ENCODE assay signal across 10 cellular contexts in the genomic region with DNA sequence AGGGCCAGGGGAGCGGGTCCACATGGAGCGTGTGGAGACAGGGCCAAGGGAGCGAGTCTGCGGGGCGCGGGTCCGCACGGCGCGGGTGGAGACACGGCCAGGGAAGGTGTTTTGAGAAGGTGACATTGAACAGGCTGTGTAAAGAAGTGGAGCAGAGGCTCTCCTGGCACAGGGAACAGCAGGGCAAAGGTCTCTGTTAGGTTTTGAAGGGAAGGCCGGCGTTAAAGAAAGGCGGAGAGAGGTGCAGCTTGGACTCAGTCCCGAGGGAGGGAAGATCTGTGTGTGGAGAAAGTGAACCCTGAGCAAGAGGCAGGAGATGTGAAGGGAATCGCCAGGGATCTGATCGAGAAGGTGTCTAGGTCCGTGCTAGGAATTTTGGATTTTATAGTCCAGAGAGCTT. TPM values are rescaled to one million over a fixed set of nuclear protein-coding genes. Genes with fewer than 3 reads are reported as not detected.
A peak's percentile ranks its signal among the peaks of the same experiment; 100 is the strongest.
DNase-seq lines count a peak whose midpoint lies in the region; ATAC-seq, FAIRE-seq and TF ChIP-seq lines count a peak whose summit lies in the region.
"Had no signal": no experiment of that assay in that cellular context is flagged by ENCODE, and none has a peak within 500 bp of the region (broad histone marks: within the 10 kb centered on the region; RNA-seq: fewer than 3 reads in every experiment).

No MANE protein-coding gene starts in this region.

- H3K4me3 ChIP-seq in iPS-15b (ENCODE audit: low read depth, low read length), result peak overlapping the region; percentile 18
- peak overlapping the region in 1 of 2 donors; percentile 58 for H3K4me3 ChIP-seq in small intestine (ENCODE audit: low read depth in 1 of 2, low read length in 2 of 2)
- peak overlapping the region in 1 of 4 donors; percentile 12 for H3K4me3 ChIP-seq in esophagus squamous epithelium

- intact Hi-C loops in esophagus squamous epithelium (cut with DNase I), result no loop called here

- no peak for ATAC-seq in activated T-cell treated with anti-CD3 and anti-CD28 coated beads, Interleukin-2, amount 50 U/mL, for 72 hours (replicated peaks in 1 of 2)
- no peak for ATAC-seq in T-helper 17 cell
- ATAC-seq: gastrocnemius medialis had no signal

- H3K27ac ChIP-seq in small intestine (ENCODE audit: low read depth in 1 of 2, low read length in 1 of 2) (peak overlapping the region; percentile 85 to 87), esophagus squamous epithelium (no peak overlapping the region), substantia nigra (ENCODE audit: low read depth, low read length, poor library complexity, severe bottlenecking) (no peak overlapping the region)
- H3K27ac ChIP-seq: gastrocnemius medialis had no signal

- H3K27me3 ChIP-seq in iPS-15b (ENCODE audit: control insufficient read depth, insufficient read depth, low read length) (peaks cover 11% of the 10 kb centered on the region), small intestine (ENCODE audit: control insufficient read depth in 2 of 2, insufficient read depth in 2 of 2, low read length in 2 of 2) (no peaks in the 10 kb centered on the region), esophagus squamous epithelium (no peaks in the 10 kb centered on the region)
- H3K27me3 ChIP-seq: gastrocnemius medialis had no signal

- no peaks in the 10 kb centered on the region for H3K9me3 Mint-ChIP-seq in activated T-cell treated with anti-CD3 and anti-CD28 coated beads, Interleukin-2, amount 50 U/mL, for 72 hours

- no peak for TF ChIP-seq POLR2A in esophagus squamous epithelium (IDR thresholded peaks at IDR 0.05)

- no peaks in the 10 kb centered on the region for H3K27me3 Mint-ChIP-seq in activated T-cell treated with anti-CD3 and anti-CD28 coated beads, Interleukin-2, amount 50 U/mL, for 72 hours (ENCODE audit: low read depth)
- H3K27me3 Mint-ChIP-seq in T-helper 17 cell, result no peaks in the 10 kb centered on the region

- 16 to 67% (median 41%) methylated on average over 18 of the region's 18 CpGs for WGBS in small intestine, 3 donors
- 80 to 88% methylated on average over 18 of the region's 18 CpGs for WGBS in esophagus squamous epithelium, 2 donors

- H3K27ac Mint-ChIP-seq in activated T-cell treated with anti-CD3 and anti-CD28 coated beads, Interleukin-2, amount 50 U/mL, for 72 hours, result no peak overlapping the region
- H3K27ac Mint-ChIP-seq in T-helper 17 cell, result peak overlapping the region; percentile 72

- peaks cover 23% of the 10 kb centered on the region for H3K4me1 Mint-ChIP-seq in activated T-cell treated with anti-CD3 and anti-CD28 coated beads, Interleukin-2, amount 50 U/mL, for 72 hours (ENCODE audit: low read depth)
- H3K4me1 Mint-ChIP-seq in T-helper 17 cell, result peaks cover 15% of the 10 kb centered on the region

- H3K36me3 ChIP-seq in iPS-15b (ENCODE audit: control insufficient read depth, insufficient read depth, low read length), result no peaks in the 10 kb centered on the region
- H3K36me3 ChIP-seq in small intestine (ENCODE audit: control insufficient read depth in 2 of 2, insufficient read depth in 2 of 2, low read length in 2 of 2), result peaks cover 0 to 3% of the 10 kb centered on the region in 2 donors
- peaks cover 0 to 8% (median 0%) of the 10 kb centered on the region in 3 donors for H3K36me3 ChIP-seq in esophagus squamous epithelium
- H3K36me3 ChIP-seq: gastrocnemius medialis had no signal

- TF ChIP-seq CTCF in esophagus squamous epithelium (IDR thresholded peaks at IDR 0.05), result no peak

- no peak for DNase-seq in activated T-cell treated with anti-CD3 and anti-CD28 coated beads, Interleukin-2, amount 50 U/mL, for 72 hours
- no peak for DNase-seq in activated T-cell treated with anti-CD3 and anti-CD28 coated beads for 4 hours
- no peak for DNase-seq in T-helper 17 cell
- DNase-seq in small intestine, result peak; percentile 96
- DNase-seq in esophagus squamous epithelium (lab: John Stamatoyannopoulos, UW), result no peak
- no peak for DNase-seq in COLO829 (ENCODE audit: low spot score)
- no peak for DNase-seq in substantia nigra (lab: John Stamatoyannopoulos, UW)
- DNase-seq: activated naive CD4-positive, alpha-beta T cell treated with Interleukin-2 at 50 U/mL for 16 hours; gastrocnemius medialis had no signal

- no peaks in the 10 kb centered on the region for H3K4me1 ChIP-seq in iPS-15b (ENCODE audit: control insufficient read depth, insufficient read depth, low read length)
- peaks cover 2 to 4% of the 10 kb centered on the region in 2 donors for H3K4me1 ChIP-seq in small intestine (ENCODE audit: control insufficient read depth in 2 of 2, insufficient read depth in 1 of 2, low read depth in 1 of 2, low read length in 1 of 2)
- peaks cover 0 to 24% (median 8%) of the 10 kb centered on the region in 3 donors for H3K4me1 ChIP-seq in esophagus squamous epithelium

- no peak overlapping the region for H3K9ac ChIP-seq in iPS-15b (ENCODE audit: low read depth, low read length)

- peaks cover 1 to 3% of the 10 kb centered on the region in 2 donors for H3K36me3 Mint-ChIP-seq in activated T-cell treated with anti-CD3 and anti-CD28 coated beads, Interleukin-2, amount 50 U/mL, for 72 hours (ENCODE audit: insufficient read depth in 2 of 2)
- no peaks in the 10 kb centered on the region for H3K36me3 Mint-ChIP-seq in T-helper 17 cell (ENCODE audit: low read depth)

- peak overlapping the region; percentile 13 to 82 for H3K4me3 Mint-ChIP-seq in activated T-cell treated with anti-CD3 and anti-CD28 coated beads, Interleukin-2, amount 50 U/mL, for 72 hours
- peak overlapping the region; percentile 74 for H3K4me3 Mint-ChIP-seq in T-helper 17 cell

- FAIRE-seq in small intestine (lab: Jason Lieb, UNC), result no peak

- H3K9me3 ChIP-seq in T-helper 17 cell (ENCODE audit: control insufficient read depth, low read length, poor library complexity, severe bottlenecking), result no peaks in the 10 kb centered on the region
- H3K9me3 ChIP-seq in iPS-15b (ENCODE audit: control insufficient read depth, insufficient read depth, low read length), result no peaks in the 10 kb centered on the region
- H3K9me3 ChIP-seq in small intestine (ENCODE audit: control insufficient read depth, low read depth), result no peaks in the 10 kb centered on the region
- no peaks in the 10 kb centered on the region for H3K9me3 ChIP-seq in esophagus squamous epithelium
- H3K9me3 ChIP-seq: gastrocnemius medialis had no signal

RNA-seq across cellular contexts. Expression of a gene that starts 1.8 kb away (rescaled TPM):
- 10 to 100 TPM; 16.2 to 19.7 TPM for total RNA-seq in activated T-cell treated with anti-CD3 and anti-CD28 coated beads, Interleukin-2, amount 50 U/mL, for 72 hours
- total RNA-seq in T-helper 17 cell (1 to 10 TPM; 3.0 to 3.1 TPM), esophagus squamous epithelium (10 to 100 TPM; 16.3 to 31.9 (median 18.5) TPM)
- 100 to 1,000 TPM in 2 of 3 donors, 10 to 100 TPM in 1; 47.2 to 121 (median 112) TPM for polyA plus RNA-seq in small intestine

RNA-seq across cellular contexts. Expression of a gene that starts 2.1 kb away (rescaled TPM):
- 100 to 1,000 TPM; 111 to 131 TPM for total RNA-seq in activated T-cell treated with anti-CD3 and anti-CD28 coated beads, Interleukin-2, amount 50 U/mL, for 72 hours
- 10 to 100 TPM; 50.4 to 54.7 TPM for total RNA-seq in T-helper 17 cell
- 10 to 100 TPM; 23.6 to 58.6 (median 23.8) TPM for polyA plus RNA-seq in small intestine
- total RNA-seq in esophagus squamous epithelium, result 10 to 100 TPM; 17.8 to 42.4 (median 27.0) TPM

RNA-seq across cellular contexts. Expression of a gene that starts 21.4 kb away (rescaled TPM):
- total RNA-seq in activated T-cell treated with anti-CD3 and anti-CD28 coated beads, Interleukin-2, amount 50 U/mL, for 72 hours, result 10 to 100 TPM; 47.8 to 55.7 TPM
- total RNA-seq in T-helper 17 cell (10 to 100 TPM; 19.6 to 23.8 TPM), esophagus squamous epithelium (10 to 100 TPM; 33.9 to 71.0 (median 39.9) TPM)
- polyA plus RNA-seq in small intestine, result 10 to 100 TPM in 2 of 3 donors, 1 to 10 TPM in 1; 9.5 to 35.5 (median 10.1) TPM

Comparison
In these comparisons a context has a peak if more than half of its experiments do, and no peak if none do; other contexts are left out.
1. H3K27ac ChIP-seq: peak in small intestine (2 of 2); none in esophagus squamous epithelium (0 of 4) and substantia nigra (single experiment).
2. RNA of a gene that starts 1.8 kb away (total RNA-seq): 16.3 to 31.9 TPM in esophagus squamous epithelium and 16.2 to 19.7 TPM in activated T-cell treated with anti-CD3 and anti-CD28 coated beads, Interleukin-2, amount 50 U/mL, for 72 hours; 3.0 to 3.1 TPM in T-helper 17 cell; every median in the first group is over 4 times any median in the second.